ENCODE assay signal across 8 cellular contexts in the genomic region with DNA sequence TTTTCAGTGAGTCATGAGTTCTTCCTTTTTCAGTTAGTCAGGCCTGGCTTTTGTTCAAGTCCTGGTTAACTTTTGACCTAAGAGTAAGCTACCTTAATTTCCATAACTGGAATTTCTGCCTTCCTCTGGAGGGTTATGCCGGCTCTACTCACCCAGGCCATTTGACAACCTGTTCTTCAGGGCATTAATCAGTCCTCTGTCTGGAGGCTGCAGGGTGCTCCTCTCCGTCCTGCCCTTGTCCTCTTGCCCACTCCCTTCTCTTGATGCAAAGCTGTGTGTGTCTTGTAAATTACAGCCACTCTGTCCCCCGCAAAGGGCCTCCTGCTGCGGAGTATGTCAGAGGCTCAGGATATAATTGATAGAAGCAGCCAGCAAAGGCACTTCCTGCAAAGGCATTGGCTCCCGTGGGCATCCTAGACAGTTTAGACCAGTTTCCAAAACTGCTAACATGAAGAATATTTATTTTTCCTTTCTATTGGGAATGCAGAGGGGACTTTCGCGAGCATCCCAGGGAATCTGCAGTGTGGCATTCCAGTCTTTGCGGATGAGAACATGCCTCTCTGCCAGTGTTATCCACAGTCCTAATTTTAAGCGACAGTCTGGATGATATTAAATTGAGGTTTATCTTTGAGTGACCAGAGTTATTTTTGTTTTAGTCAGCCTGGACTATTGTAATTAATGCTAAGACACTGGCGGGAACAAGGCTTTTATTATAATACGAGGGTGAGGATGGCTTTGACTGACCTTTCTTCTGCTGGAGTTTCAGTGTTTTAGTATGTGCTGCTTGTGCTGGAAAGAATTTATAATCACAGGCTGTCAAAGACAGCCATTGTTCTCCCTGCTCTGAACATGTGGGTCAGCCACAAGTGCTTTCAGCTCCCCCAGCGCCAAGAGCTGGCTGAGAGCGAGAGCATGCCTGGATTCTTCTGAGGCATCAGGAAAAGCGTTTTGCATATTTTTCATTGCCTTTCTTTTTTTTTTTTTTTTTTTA.
DNase-seq lines count a peak whose midpoint lies in the region; ATAC-seq and TF ChIP-seq lines count a peak whose summit lies in the region.

No MANE protein-coding gene starts in this region.

- peak overlapping the region; percentile 25 for H2AFZ ChIP-seq in smooth muscle cell (ENCODE audit: low read depth)

- WGBS in body of pancreas, 2 donors: 49 to 53% methylated on average over 14 of the region's 14 CpGs
- WGBS in smooth muscle cell (ENCODE audit: low lambda C conversion rate): 12% methylated on average over 14 of the region's 14 CpGs

- no peaks in the 10 kb centered on the region for H3K9me3 ChIP-seq in body of pancreas
- H3K9me3 ChIP-seq in smooth muscle cell (replicated peaks; ENCODE audit: low read depth): no peaks in the 10 kb centered on the region

- H3K79me2 ChIP-seq in smooth muscle cell (ENCODE audit: low read depth): no peaks in the 10 kb centered on the region

- no peak for TF ChIP-seq CTCF in body of pancreas (IDR thresholded peaks at IDR 0.05)
- TF ChIP-seq CTCF in smooth muscle cell (IDR thresholded peaks at IDR 0.05; ENCODE audit: borderline replicate concordance, insufficient read depth, poor library complexity, severe bottlenecking): no peak

- H4K20me1 ChIP-seq in smooth muscle cell (ENCODE audit: low read depth): no peaks in the 10 kb centered on the region

- peaks cover 7% of the 10 kb centered on the region for H3F3A ChIP-seq in smooth muscle cell (ENCODE audit: low read depth)

- no peak overlapping the region for H3K9ac ChIP-seq in smooth muscle cell (ENCODE audit: low read depth)

- peak overlapping the region in 3 of 4 donors; percentile 36 to 74 (median 59) for H3K27ac ChIP-seq in body of pancreas
- peak overlapping the region; percentile 28 for H3K27ac ChIP-seq in smooth muscle cell (ENCODE audit: low read depth)

- DNase-seq in HPDE6-E6E7 (ENCODE audit: extremely low spot score) (peak; percentile 26), body of pancreas (peak; percentile 30 to 66 (median 50)), iris pigment epithelial cell (ENCODE audit: low read depth) (peak; percentile 72), smooth muscle cell (lab: John Stamatoyannopoulos, UW; ENCODE audit: unreplicated experiment) (no peak), SKM-1 treated with dmso at 0.1 percent for 144 hours (lab: John Stamatoyannopoulos, UW; ENCODE audit: unreplicated experiment) (no peak), SKM-1 (lab: John Stamatoyannopoulos, UW; ENCODE audit: unreplicated experiment) (no peak)

- H3K27me3 ChIP-seq in body of pancreas: no peaks in the 10 kb centered on the region
- no peaks in the 10 kb centered on the region for H3K27me3 ChIP-seq in smooth muscle cell (ENCODE audit: low read depth)

- ATAC-seq in body of pancreas: peak; percentile 85
- ATAC-seq in HG03135 (IDR thresholded peaks at IDR 0.05; ENCODE audit: unreplicated experiment): no peak
- no peak for ATAC-seq in GM18907 (IDR thresholded peaks at IDR 0.05; ENCODE audit: unreplicated experiment)

- peak overlapping the region; percentile 79 for H3K4me2 ChIP-seq in smooth muscle cell

- H3K4me3 ChIP-seq in body of pancreas (no peak overlapping the region), smooth muscle cell (peak overlapping the region; percentile 28)

- H3K4me1 ChIP-seq in body of pancreas (peaks cover 10% of the 10 kb centered on the region), smooth muscle cell (ENCODE audit: low read depth) (peaks cover 17% of the 10 kb centered on the region)

- TF ChIP-seq POLR2A in body of pancreas (IDR thresholded peaks at IDR 0.05): no peak

- H3K36me3 ChIP-seq in body of pancreas (replicated peaks in 1 of 2; ENCODE audit: insufficient read depth in 1 of 2, low read depth in 2 of 2) (no peaks in the 10 kb centered on the region), smooth muscle cell (ENCODE audit: low read depth) (no peaks in the 10 kb centered on the region)

- intact Hi-C loops in body of pancreas (cut with DNase I): no loop called here

Comparison
In these comparisons a context has a peak if more than half of its experiments do, and no peak if none do; other contexts are left out.
1. DNase-seq: peak in HPDE6-E6E7 (single experiment), body of pancreas (4 of 4) and iris pigment epithelial cell (single experiment); none in smooth muscle cell (single experiment), SKM-1 treated with dmso at 0.1 percent for 144 hours (single experiment) and SKM-1 (single experiment).